17 cellular contexts compared by ENCODE assay signal in the genomic region with DNA sequence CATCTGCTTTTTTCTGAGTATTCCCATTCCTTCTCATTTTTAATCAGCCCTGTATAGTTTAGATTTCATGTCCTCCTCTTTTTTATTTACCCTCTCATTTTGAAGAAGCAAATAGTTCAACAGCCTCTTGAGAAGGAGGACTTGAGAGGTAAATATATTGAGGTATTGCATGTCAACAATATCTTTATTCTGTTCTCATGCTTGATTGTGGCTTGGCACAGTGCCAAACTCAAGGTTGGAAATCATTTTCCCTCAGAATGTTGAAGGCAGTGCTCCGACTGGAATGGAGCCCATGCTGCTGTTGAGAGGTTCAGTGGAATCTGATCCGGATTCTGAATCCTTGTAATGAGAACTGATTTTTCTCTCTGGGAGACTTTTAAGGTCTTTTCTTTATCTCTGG. TPM values are rescaled to one million over a fixed set of nuclear protein-coding genes. Genes with fewer than 3 reads are reported as not detected.
DNase-seq lines count a peak whose midpoint lies in the region; ATAC-seq, FAIRE-seq and TF ChIP-seq lines count a peak whose summit lies in the region.
"Had no signal": no experiment of that assay in that cellular context is flagged by ENCODE, and none has a peak within 500 bp of the region (broad histone marks: within the 10 kb centered on the region; RNA-seq: fewer than 3 reads in every experiment).

No MANE protein-coding gene starts in this region.

- H3K4me1 Mint-ChIP-seq in GM23338 (peaks cover 9% of the 10 kb centered on the region), astrocyte (ENCODE audit: low read depth, unreplicated experiment) (peaks cover 19% of the 10 kb centered on the region), mesothelial cell of epicardium (peaks cover 51% of the 10 kb centered on the region), T-helper 17 cell (no peaks in the 10 kb centered on the region)

- H4K20me1 ChIP-seq in GM23338 (replicated peaks; ENCODE audit: insufficient read depth) (no peaks in the 10 kb centered on the region), astrocyte (ENCODE audit: insufficient read depth, low read length) (no peaks in the 10 kb centered on the region)

- H3K27ac ChIP-seq in GM23338 (ENCODE audit: low read depth) (no peak overlapping the region), astrocyte (ENCODE audit: low read depth, low read length) (no peak overlapping the region)
- H3K27ac ChIP-seq: foreskin keratinocyte, neutrophil had no signal

- H3K9me2 ChIP-seq in GM23338 (ENCODE audit: insufficient read depth) = no peaks in the 10 kb centered on the region

- H3K27ac Mint-ChIP-seq in GM23338 (no peak overlapping the region), astrocyte (ENCODE audit: unreplicated experiment) (no peak overlapping the region), mesothelial cell of epicardium (peak overlapping the region; percentile 71), T-helper 17 cell (no peak overlapping the region)

- no peaks in the 10 kb centered on the region for H3K79me2 ChIP-seq in GM23338 (replicated peaks; ENCODE audit: insufficient read depth)
- no peaks in the 10 kb centered on the region for H3K79me2 ChIP-seq in astrocyte (ENCODE audit: insufficient read depth, low read length)

- H2AFZ ChIP-seq in GM23338 (peak overlapping the region; percentile 33; the same call in 1 of the 2 replicates), astrocyte (ENCODE audit: low read depth, low read length) (no peak overlapping the region)

- no peaks in the 10 kb centered on the region for H3K27me3 ChIP-seq in GM23338 (ENCODE audit: insufficient read depth)
- no peaks in the 10 kb centered on the region for H3K27me3 ChIP-seq in astrocyte (ENCODE audit: insufficient read depth, low read length)
- H3K27me3 ChIP-seq: foreskin keratinocyte, neutrophil had no signal

- H3K9me3 Mint-ChIP-seq in GM23338 (no peaks in the 10 kb centered on the region), astrocyte (ENCODE audit: unreplicated experiment) (no peaks in the 10 kb centered on the region), mesothelial cell of epicardium (no peaks in the 10 kb centered on the region)

- no peak for DNase-seq in GM23338 (ENCODE audit: low spot score)
- DNase-seq in NCI-H2107 treated with DMSO at 0.1 percent for 48 hours (lab: John Stamatoyannopoulos, UW; ENCODE audit: unreplicated experiment) = peak; percentile 88
- DNase-seq in astrocyte (ENCODE audit: low read depth) = peak; percentile 77
- DNase-seq in mesothelial cell of epicardium (ENCODE audit: low spot score in 2 of 2, unreplicated experiment in 2 of 2) = peak; percentile 43 to 66
- no peak for DNase-seq in NK-92 treated with Interleukin-12 subunit alpha and Interleukin-12 subunit beta, amount 100 ng/mL, for 24 hours (lab: John Stamatoyannopoulos, UW)
- DNase-seq in NOMO-1 treated with dmso at 0.1 percent for 144 hours (lab: John Stamatoyannopoulos, UW; ENCODE audit: unreplicated experiment) = no peak
- no peak for DNase-seq in T-helper 17 cell
- DNase-seq: activated CD4-positive, alpha-beta T cell treated with anti-CD3 and anti-CD28 coated beads for 1 hour; activated effector memory CD4-positive, alpha-beta T cell treated with Interleukin-2 at 50 U/mL for 16 hours; foreskin keratinocyte; left cardiac atrium; SIG-M5; stimulated activated CD4-positive, alpha-beta T cell treated with anti-CD3 and anti-CD28 coated beads, Interleukin-1b, Interleukin-23, amount 100 ng/mL, for 48 hours; stimulated activated naive CD8-positive, alpha-beta T cell treated with anti-CD3 and anti-CD28 coated beads, Interleukin-15, Interleukin-2, amounts not matched to agents 100 U/mL and 50 U/mL, for 24 hours had no signal

- H3K4me1 ChIP-seq in GM23338 (ENCODE audit: insufficient read depth) = peaks cover 10% of the 10 kb centered on the region
- no peaks in the 10 kb centered on the region for H3K4me1 ChIP-seq in astrocyte (ENCODE audit: insufficient read depth, low read length)
- H3K4me1 ChIP-seq: foreskin keratinocyte had no signal

- H3K9me3 ChIP-seq in astrocyte (ENCODE audit: insufficient read depth, low read depth, low read length) = no peaks in the 10 kb centered on the region
- no peaks in the 10 kb centered on the region for H3K9me3 ChIP-seq in T-helper 17 cell (ENCODE audit: control insufficient read depth, low read length, poor library complexity, severe bottlenecking)
- H3K9me3 ChIP-seq: neutrophil had no signal

- H3K4me2 ChIP-seq in GM23338 (no peak overlapping the region), astrocyte (ENCODE audit: low read length) (no peak overlapping the region)

- no peak overlapping the region for H3K4me3 ChIP-seq in GM23338
- H3K4me3 ChIP-seq in astrocyte (ENCODE audit: insufficient read depth, low read depth, low read length) = no peak overlapping the region

- no peak for FAIRE-seq in astrocyte (lab: Jason Lieb, UNC)
- FAIRE-seq: GM12892 had no signal

- H3K9ac ChIP-seq in astrocyte (ENCODE audit: low read length) = no peak overlapping the region

- H3K36me3 Mint-ChIP-seq in GM23338 (ENCODE audit: low read depth) (no peaks in the 10 kb centered on the region), astrocyte (ENCODE audit: low read depth, unreplicated experiment) (no peaks in the 10 kb centered on the region), mesothelial cell of epicardium (no peaks in the 10 kb centered on the region), T-helper 17 cell (ENCODE audit: low read depth) (no peaks in the 10 kb centered on the region)

- ATAC-seq in GM23338 = no peak
- ATAC-seq in HG02798 (IDR thresholded peaks at IDR 0.05; ENCODE audit: poor library complexity, unreplicated experiment) = no peak
- no peak for ATAC-seq in T-helper 17 cell
- ATAC-seq: foreskin keratinocyte; left cardiac atrium; stimulated activated naive CD8-positive, alpha-beta T cell treated with anti-CD3 and anti-CD28 coated beads, Interleukin-15, Interleukin-2, amounts not matched to agents 100 U/mL and 50 U/mL, for 24 hours had no signal

- H3K36me3 ChIP-seq in GM23338 (ENCODE audit: insufficient read depth) (no peaks in the 10 kb centered on the region), astrocyte (ENCODE audit: insufficient read depth, low read length) (no peaks in the 10 kb centered on the region)
- H3K36me3 ChIP-seq: neutrophil had no signal

- no peaks in the 10 kb centered on the region for H3F3A ChIP-seq in GM23338 (replicated peaks; ENCODE audit: low read depth)

- H3K27me3 Mint-ChIP-seq in GM23338 (ENCODE audit: insufficient read depth, low read depth, poor library complexity) (no peaks in the 10 kb centered on the region), astrocyte (ENCODE audit: low read depth, unreplicated experiment) (no peaks in the 10 kb centered on the region), mesothelial cell of epicardium (ENCODE audit: low read depth) (no peaks in the 10 kb centered on the region), T-helper 17 cell (peaks cover 15% of the 10 kb centered on the region)

- TF ChIP-seq CTCF in GM23338 (conservative IDR thresholded peaks at IDR 0.05; ENCODE audit: low read depth in 2 of 2) (no peak), astrocyte (IDR thresholded peaks at IDR 0.05; ENCODE audit: insufficient read depth, low read depth, low read length) (no peak), mesothelial cell of epicardium (IDR thresholded peaks at IDR 0.05; ENCODE audit: unreplicated experiment) (no peak)

- no peak overlapping the region for H3K4me3 Mint-ChIP-seq in GM23338
- H3K4me3 Mint-ChIP-seq in astrocyte (ENCODE audit: unreplicated experiment) = no peak overlapping the region
- H3K4me3 Mint-ChIP-seq in mesothelial cell of epicardium = no peak overlapping the region
- H3K4me3 Mint-ChIP-seq in T-helper 17 cell = no peak overlapping the region

TF ChIP-seq in GM23338, 12 proteins besides CTCF, POLR2A, EP300 and RAD21 (continues in another document):
- TF ChIP-seq CREB1 (CRISPR knock-in tag; IDR thresholded peaks at IDR 0.05; ENCODE audit: low read depth) (no peak), NANOG (IDR thresholded peaks at IDR 0.05; ENCODE audit: borderline replicate concordance) (no peak)

RNA-seq across cellular contexts. Expression of gene GALNT3, which starts 31.0 kb away (rescaled TPM):
- total RNA-seq in GM23338 (2014; rRNA removed; shearing (Covaris generic)) = 17.1 and 38.1 TPM in 2 replicates
- 16.8 and 20.8 TPM in 2 replicates for polyA plus RNA-seq in GM23338 (2016; fragmentation: Nextera tagmentation; extraction: Ambion mirVana)
- 16.4 and 19.9 TPM in 2 replicates for total RNA-seq in astrocyte
- 8.2 to 10.1 TPM (median 8.3 TPM) in 3 replicates for total RNA-seq in mesothelial cell of epicardium
- total RNA-seq in T-helper 17 cell = 1 to 10 TPM; 6.7 to 7.7 TPM

Comparison
In these comparisons a context has a peak if more than half of its experiments do, and no peak if none do; other contexts are left out.
1. DNase-seq: peak in NCI-H2107 treated with DMSO at 0.1 percent for 48 hours (single experiment), astrocyte (single experiment) and mesothelial cell of epicardium (2 of 2); none in GM23338 (single experiment), NK-92 treated with Interleukin-12 subunit alpha and Interleukin-12 subunit beta, amount 100 ng/mL, for 24 hours (single experiment), NOMO-1 treated with dmso at 0.1 percent for 144 hours (single experiment) and T-helper 17 cell (0 of 3).